ENCODE assay signal across 24 cellular contexts in genomic region chr6:20350215-20350614, GRCh38. TPM values are rescaled to one million over a fixed set of nuclear protein-coding genes. Genes with fewer than 3 reads are reported as not detected.
DNase-seq lines count a peak whose midpoint lies in the region; ATAC-seq, FAIRE-seq and TF ChIP-seq lines count a peak whose summit lies in the region.
"Had no signal": no experiment of that assay in that cellular context is flagged by ENCODE, and none has a peak within 500 bp of the region (broad histone marks: within the 10 kb centered on the region; RNA-seq: fewer than 3 reads in every experiment).

No MANE protein-coding gene starts in this region.

- H2AFZ ChIP-seq in K562 (ENCODE audit: low read depth, low read length) (peak overlapping the region; percentile 43), smooth muscle cell (ENCODE audit: low read depth) (no peak overlapping the region)
- H2AFZ ChIP-seq: parathyroid adenoma had no signal

- no peak overlapping the region for H3K9ac ChIP-seq in K562 (ENCODE audit: insufficient read depth in 1 of 2, low read depth in 2 of 2, low read length in 2 of 2)
- H3K9ac ChIP-seq in smooth muscle cell (ENCODE audit: low read depth), result no peak overlapping the region
- H3K9ac ChIP-seq: parathyroid adenoma had no signal

- 53% methylated on average over 2 of the region's 2 CpGs for WGBS in K562 (ENCODE audit: insufficient coverage, low coverage, missing lambda C conversion rate)
- WGBS in smooth muscle cell (ENCODE audit: low lambda C conversion rate), result 36% methylated on average over 2 of the region's 2 CpGs

- H3K9me3 ChIP-seq in K562 (replicated peaks; ENCODE audit: control insufficient read depth, insufficient read depth, low read depth, low read length) (peaks cover 9% of the 10 kb centered on the region), smooth muscle cell (replicated peaks; ENCODE audit: low read depth) (no peaks in the 10 kb centered on the region)
- H3K9me3 ChIP-seq: ascending aorta, gastrocnemius medialis, mucosa of descending colon had no signal

- H3K4me2 ChIP-seq in K562 (ENCODE audit: insufficient read depth, low read length), result no peak overlapping the region
- H3K4me2 ChIP-seq in smooth muscle cell, result peak overlapping the region; percentile 16

- H3K4me1 ChIP-seq in K562 (replicated peaks in 1 of 2; ENCODE audit: control insufficient read depth in 2 of 2, insufficient read depth in 2 of 2, low read length in 2 of 2) (peaks cover 0 to 12% of the 10 kb centered on the region in 2 experiments; a peak in 2 of 5 replicates), smooth muscle cell (ENCODE audit: low read depth) (peaks cover 8% of the 10 kb centered on the region)
- H3K4me1 ChIP-seq: ascending aorta, gastrocnemius medialis, parathyroid adenoma had no signal

- H3K4me3 ChIP-seq in K562 (no peak overlapping the region), foreskin fibroblast (ENCODE audit: low read depth in 1 of 2, low read length in 2 of 2) (no peak overlapping the region), smooth muscle cell (no peak overlapping the region)
- H3K4me3 ChIP-seq: ascending aorta, gastrocnemius medialis, mucosa of descending colon had no signal

- intact Hi-C loops in K562 (cut with micrococcal nuclease), result no loop called here

- POLR2A ChIA-PET in K562 (lab: Yijun Ruan, JAX), result interaction anchor here (1.0 kb wide), 1 partner anchor 16 kb away, joined by 3 read pairs; no protein-coding TSS in a partner anchor

- no peak for TF ChIP-seq EP300 in K562 (IDR thresholded peaks at IDR 0.05; ENCODE audit: low read length)

- no peaks in the 10 kb centered on the region for H3K9me1 ChIP-seq in K562 (ENCODE audit: control insufficient read depth, insufficient read depth, low read length)

- DNase-seq in HS-27A (ENCODE audit: low read depth) (peak; percentile 14), K562 (ENCODE audit: extremely low read depth in 1 of 4, low spot score in 3 of 4) (no peak), foreskin fibroblast (peak; percentile 17 to 67), smooth muscle cell (lab: John Stamatoyannopoulos, UW; ENCODE audit: unreplicated experiment) (no peak), retina (no peak)
- DNase-seq: activated CD4-positive, alpha-beta T cell treated with anti-CD3 and anti-CD28 coated beads, Interleukin-2, amount 50 U/mL, for 48 hours; activated CD8-positive, alpha-beta memory T cell treated with anti-CD3 and anti-CD28 coated beads, Interleukin-2, amount 50 U/mL, for 4 hours; CD8-positive, alpha-beta memory T cell; gastrocnemius medialis; GF-D8; H7; islet precursor cell; left ventricle myocardium superior; mucosa of descending colon; NCI-H1417 treated with DMSO at 0.1 percent for 48 hours; NCI-H446; SHP77; T1000 had no signal

- in situ Hi-C loops in K562 (cut with MboI), result no loop called here

- H3F3A ChIP-seq in smooth muscle cell (ENCODE audit: low read depth), result peaks cover 9% of the 10 kb centered on the region

- ATAC-seq in K562 (no peak), GM21529 (IDR thresholded peaks at IDR 0.05; ENCODE audit: unreplicated experiment) (no peak), GM19023 (IDR thresholded peaks at IDR 0.05; ENCODE audit: unreplicated experiment) (no peak)
- ATAC-seq: activated naive CD4-positive, alpha-beta T cell treated with anti-CD3 and anti-CD28 coated beads, Interleukin-2, amount 50 U/mL, for 72 hours; activated T-helper 17 cell treated with anti-CD3 and anti-CD28 coated beads, Interleukin-2, amount 50 U/mL, for 72 hours; gastrocnemius medialis; left ventricle myocardium superior; mucosa of descending colon had no signal

- FAIRE-seq in K562 (lab: Jason Lieb, UNC), result peak; percentile 15

- H3K27me3 ChIP-seq in K562 (ENCODE audit: control insufficient read depth in 2 of 2, insufficient read depth in 2 of 2, low read length in 2 of 2), result no peaks in the 10 kb centered on the region
- H3K27me3 ChIP-seq in smooth muscle cell (ENCODE audit: low read depth), result no peaks in the 10 kb centered on the region
- H3K27me3 ChIP-seq: ascending aorta, gastrocnemius medialis had no signal

- TF ChIP-seq RAD21 in K562 (CRISPR knock-in tag; conservative IDR thresholded peaks at IDR 0.05 in 1 of 2, IDR thresholded peaks at IDR 0.05 in 1 of 2), result no peak

- TF ChIP-seq POLR2A in K562 (conservative IDR thresholded peaks at IDR 0.05), result no peak

- BruUV-seq in K562 (replicated peaks; lab: Mats Ljungman, UMichigan), result no TSS peak

- no peak for TF ChIP-seq CTCF in K562 (IDR thresholded peaks at IDR 0.05 in 2 of 3, conservative IDR thresholded peaks at IDR 0.05 in 1 of 3; ENCODE audit: insufficient read depth in 2 of 3, low read depth in 1 of 3, low read length in 3 of 3)
- no peak for TF ChIP-seq CTCF in foreskin fibroblast (IDR thresholded peaks at IDR 0.05; ENCODE audit: low read depth, low read length)
- TF ChIP-seq CTCF in smooth muscle cell (IDR thresholded peaks at IDR 0.05; ENCODE audit: borderline replicate concordance, insufficient read depth, poor library complexity, severe bottlenecking), result no peak

- H3K79me2 ChIP-seq in K562 (ENCODE audit: control insufficient read depth, insufficient read depth, low read length) (no peaks in the 10 kb centered on the region), smooth muscle cell (ENCODE audit: low read depth) (no peaks in the 10 kb centered on the region)
- H3K79me2 ChIP-seq: parathyroid adenoma had no signal

- no peak overlapping the region for H3K27ac ChIP-seq in K562 (ENCODE audit: extremely low read depth, low read depth, low read length)
- H3K27ac ChIP-seq in smooth muscle cell (ENCODE audit: low read depth), result peak overlapping the region; percentile 55
- H3K27ac ChIP-seq: ascending aorta, gastrocnemius medialis, parathyroid adenoma had no signal

- no peaks in the 10 kb centered on the region for H4K20me1 ChIP-seq in K562 (replicated peaks; ENCODE audit: control insufficient read depth, insufficient read depth, low read length)
- H4K20me1 ChIP-seq in smooth muscle cell (ENCODE audit: low read depth), result no peaks in the 10 kb centered on the region

- H3K36me3 ChIP-seq in K562 (ENCODE audit: control insufficient read depth, insufficient read depth, low read length), result no peaks in the 10 kb centered on the region
- no peaks in the 10 kb centered on the region for H3K36me3 ChIP-seq in smooth muscle cell (ENCODE audit: low read depth)
- H3K36me3 ChIP-seq: ascending aorta, gastrocnemius medialis had no signal

- CTCF ChIA-PET in K562 (lab: Yijun Ruan, JAX; ENCODE audit: low intra/inter-chr PET ratio), result no interaction called here

TF ChIP-seq in K562, 482 proteins besides CTCF, POLR2A, EP300 and RAD21:
- TF ChIP-seq RBFOX2 (IDR thresholded peaks at IDR 0.05; ENCODE audit: low read depth, low read length) (no peak), RBM15 (IDR thresholded peaks at IDR 0.05; ENCODE audit: insufficient read depth, low read length) (no peak), CHD1 (IDR thresholded peaks at IDR 0.05; ENCODE audit: low read length) (no peak), ZNF197 (CRISPR knock-in tag; IDR thresholded peaks at IDR 0.05; ENCODE audit: low read depth) (no peak), NFIX (CRISPR knock-in tag; IDR thresholded peaks at IDR 0.05; ENCODE audit: low read depth) (no peak), HIVEP1 (CRISPR knock-in tag; IDR thresholded peaks at IDR 0.05) (no peak), VEZF1 (CRISPR knock-in tag; IDR thresholded peaks at IDR 0.05) (no peak), SUPT5H (IDR thresholded peaks at IDR 0.05) (no peak), FOXM1 (IDR thresholded peaks at IDR 0.05; ENCODE audit: low read depth) (no peak), FOXM1 (CRISPR knock-in tag; IDR thresholded peaks at IDR 0.05; ENCODE audit: low read depth) (no peak)

RNA-seq across cellular contexts. Expression of gene E2F3, which starts 51.5 kb away (rescaled TPM):
- 24.9 and 55.4 TPM in 2 replicates for total RNA-seq in K562 (2011; cell fraction: chromatin; rRNA removed; ENCODE audit: low replicate concordance)
- total RNA-seq in K562 (2011; cell fraction: nucleolus; rRNA removed), result 17.5 and 22.4 TPM in 2 replicates
- total RNA-seq in K562 (2011; cell fraction: nucleoplasm; rRNA removed), result 30.3 and 42.3 TPM in 2 replicates
- total RNA-seq in K562 (2014; rRNA removed), result 11.1 and 13.2 TPM in 2 replicates
- 29.6 and 33.6 TPM in 2 replicates for total RNA-seq in K562 (2014; rRNA removed; fragmentation: Illumina TruSeq; extraction: Trizol)
- 25.9 and 26.5 TPM in 2 replicates for total RNA-seq in K562 (2015; rRNA removed; fragmentation: Illumina TruSeq; extraction: Trizol)
- total RNA-seq in K562 (2021), result 41.3 and 44.7 TPM in 2 replicates
- polyA plus RNA-seq in K562 (2011; rRNA removed), result 26.3 and 31.6 TPM in 2 replicates
- 8.7 and 15.4 TPM in 2 replicates for polyA plus RNA-seq in K562 (2011; cell fraction: cytosol; rRNA removed)
- polyA plus RNA-seq in K562 (2011; cell fraction: nucleus; rRNA removed), result 40.0 and 46.3 TPM in 2 replicates
- 24.2 and 27.2 TPM in 2 replicates for polyA plus RNA-seq in K562 (2012)
- polyA plus RNA-seq in K562 (2014; fragmentation: Illumina TruSeq; extraction: Trizol), result 41.2 and 41.6 TPM in 2 replicates
- polyA plus RNA-seq in K562 (2014; fragmentation: Nextera tagmentation; extraction: Ambion mirVana), result 10 to 100 TPM; 11.8 to 14.8 TPM
- 23.8 and 27.2 TPM in 2 replicates for polyA plus RNA-seq in K562 (2014; rRNA removed)
- polyA minus RNA-seq in K562 (2011; rRNA and poly(A)+ RNA removed), result 26.4 and 27.4 TPM in 2 replicates
- polyA minus RNA-seq in K562 (2011; cell fraction: cytosol; rRNA and poly(A)+ RNA removed), result 15.8 and 21.2 TPM in 2 replicates
- 12.7 and 14.9 TPM in 2 replicates for polyA minus RNA-seq in K562 (2011; cell fraction: nucleus; rRNA and poly(A)+ RNA removed)
- 12.6 and 16.3 TPM in 2 replicates for total RNA-seq in smooth muscle cell
- 7.9 and 9.6 TPM in 2 replicates for polyA plus RNA-seq in smooth muscle cell

Comparison
In these comparisons a context has a peak if more than half of its experiments do, and no peak if none do; other contexts are left out.
1. DNase-seq: peak in HS-27A (single experiment) and foreskin fibroblast (2 of 2); none in K562 (0 of 4), smooth muscle cell (single experiment) and retina (single experiment).